Comparison of ENCODE assay signal across 30 cellular contexts in genomic region chr18:30634249-30634648, GRCh38.
"Had no signal": no experiment of that assay in that cellular context is flagged by ENCODE, and none has a peak within 500 bp of the region (broad histone marks: within the 10 kb centered on the region; RNA-seq: fewer than 3 reads in every experiment).

No MANE protein-coding gene starts in this region.

- H2AFZ ChIP-seq: parathyroid adenoma had no signal

- H3K4me3 ChIP-seq: ovary, psoas muscle, skin epidermis, smooth muscle cell, spleen, suprapubic skin, testis, tibial artery, transverse colon, upper lobe of right lung, uterus had no signal

- H3K4me1 ChIP-seq: parathyroid adenoma, psoas muscle, spleen, suprapubic skin, testis, tibial artery, transverse colon, upper lobe of right lung, uterus had no signal

- H3K36me3 ChIP-seq: neutrophil, ovary, spleen, suprapubic skin, tibial artery, transverse colon, upper lobe of right lung, uterus had no signal

- H3K27me3 ChIP-seq: neutrophil, ovary, spleen, suprapubic skin, testis, tibial artery, transverse colon, upper lobe of right lung, uterus had no signal

- H3K9ac ChIP-seq: parathyroid adenoma had no signal

- H3K79me2 ChIP-seq: parathyroid adenoma had no signal

- H3K4me2 ChIP-seq: smooth muscle cell had no signal

- H3K9me3 ChIP-seq: neutrophil, ovary, psoas muscle, suprapubic skin, testis, transverse colon, upper lobe of right lung, uterus had no signal

- DNase-seq: naive thymus-derived CD8-positive, alpha-beta T cell; nephron progenitor cell; nucleus accumbens; ovary; posterior cingulate gyrus; psoas muscle; right cardiac atrium; spleen; stimulated activated CD4-positive, alpha-beta T cell treated with anti-CD3 and anti-CD28 coated beads, Interleukin-12 subunit alpha, Interleukin-12 subunit beta, amount 100 ng/mL, for 4 hours; stimulated activated CD4-positive, alpha-beta T cell treated with anti-CD3 and anti-CD28 coated beads, Interleukin-1b, Interleukin-23, amount 100 ng/mL, for 48 hours; stimulated activated CD4-positive, alpha-beta T cell treated with anti-CD3 and anti-CD28 coated beads, Interleukin-4, amount 100 ng/mL, for 1 hour; stimulated activated CD4-positive, alpha-beta T cell treated with anti-CD3 and anti-CD28 coated beads, Interleukin-4, amount 100 ng/mL, for 4 hours; stimulated activated CD8-positive, alpha-beta memory T cell treated with anti-CD3 and anti-CD28 coated beads, Interleukin-4, amount 100 ng/mL, for 48 hours; stimulated activated naive CD4-positive, alpha-beta T cell; stimulated activated naive CD8-positive, alpha-beta T cell treated with anti-CD3 and anti-CD28 coated beads, Interleukin-15, amount 100 ng/mL, for 72 hours; stimulated activated naive CD8-positive, alpha-beta T cell treated with anti-CD3 and anti-CD28 coated beads, Interleukin-15, Interleukin-2, amounts not matched to agents 100 U/mL and 50 U/mL, for 24 hours; substantia nigra; testis; tibial artery; transverse colon; upper lobe of right lung; uterus had no signal

- H3K27ac ChIP-seq: neutrophil, ovary, parathyroid adenoma, psoas muscle, skin epidermis, spleen, suprapubic skin, testis, tibial artery, transverse colon, upper lobe of right lung, uterus had no signal

- ATAC-seq: naive thymus-derived CD8-positive, alpha-beta T cell; natural killer cell treated with Interleukin-12 subunit alpha and Interleukin-12 subunit beta and Interleukin-15 and Interleukin-18, amount 100 ng/mL, for 72 hours; psoas muscle; right cardiac atrium; sciatic nerve; stimulated activated memory B cell treated with anti-CD40 and anti-IgM and Interleukin-4, amounts not matched to agents 10 μg/mL and 1 μg/mL and 100 μg/mL, for 72 hours; stimulated activated naive CD8-positive, alpha-beta T cell treated with anti-CD3 and anti-CD28 coated beads, Interleukin-15, amount 100 ng/mL, for 72 hours; stimulated activated naive CD8-positive, alpha-beta T cell treated with anti-CD3 and anti-CD28 coated beads, Interleukin-15, Interleukin-2, amounts not matched to agents 100 U/mL and 50 U/mL, for 24 hours; upper lobe of right lung had no signal
